Comparison of ENCODE assay signal across 1 cellular context in genomic region chr3:104606812-104607211, GRCh38.
A peak's percentile ranks its signal among the peaks of the same experiment; 100 is the strongest.
TF ChIP-seq lines count a peak whose summit lies in the region.

No MANE protein-coding gene starts in this region.

TF ChIP-seq in HepG2, 621 proteins besides CTCF, POLR2A, EP300 and RAD21 (continued from another document and continues in another):
- TF ChIP-seq PATZ1 (CRISPR knock-in tag; IDR thresholded peaks at IDR 0.05) (no peak), ZNF775 (CRISPR knock-in tag; IDR thresholded peaks at IDR 0.05; ENCODE audit: borderline replicate concordance) (no peak), NFIB (CRISPR knock-in tag; IDR thresholded peaks at IDR 0.05; ENCODE audit: borderline replicate concordance) (no peak), THAP11 (CRISPR knock-in tag; IDR thresholded peaks at IDR 0.05) (no peak), ZNF24 (IDR thresholded peaks at IDR 0.05) (no peak), PAF1 (CRISPR knock-in tag; IDR thresholded peaks at IDR 0.05) (no peak), STAT6 (CRISPR knock-in tag; IDR thresholded peaks at IDR 0.05; ENCODE audit: borderline replicate concordance) (no peak), CREM (IDR thresholded peaks at IDR 0.05) (peak; percentile 24; the same call in 1 of the 2 replicates), CREM (CRISPR knock-in tag; IDR thresholded peaks at IDR 0.05) (no peak), ZNF782 (CRISPR knock-in tag; IDR thresholded peaks at IDR 0.05; ENCODE audit: borderline replicate concordance) (no peak), MAF1 (CRISPR knock-in tag; IDR thresholded peaks at IDR 0.05; ENCODE audit: borderline replicate concordance) (no peak), ZSCAN20 (CRISPR knock-in tag; IDR thresholded peaks at IDR 0.05; ENCODE audit: borderline replicate concordance) (no peak), SMAD3 (CRISPR knock-in tag; IDR thresholded peaks at IDR 0.05) (no peak), SOX6 (IDR thresholded peaks at IDR 0.05) (no peak), SOX6 (CRISPR knock-in tag; IDR thresholded peaks at IDR 0.05) (peak; percentile 47; the same call in 1 of the 2 replicates), ELF3 (CRISPR knock-in tag; IDR thresholded peaks at IDR 0.05) (0 out of 2 replicates have a peak, but pooled peaks have one; percentile 14), IKZF4 (CRISPR knock-in tag; IDR thresholded peaks at IDR 0.05; ENCODE audit: borderline replicate concordance, low read depth, not compliant biosample characterization) (no peak), UBTF (CRISPR knock-in tag; IDR thresholded peaks at IDR 0.05) (no peak), RXRB (CRISPR knock-in tag; IDR thresholded peaks at IDR 0.05; ENCODE audit: borderline replicate concordance) (0 out of 2 replicates have a peak, but pooled peaks have one; percentile 23), SIN3B (IDR thresholded peaks at IDR 0.05; ENCODE audit: low read length) (no peak), CREB3 (CRISPR knock-in tag; IDR thresholded peaks at IDR 0.05) (no peak), HNRNPK (IDR thresholded peaks at IDR 0.05; ENCODE audit: low read depth, low read length, poor library complexity, severe bottlenecking) (no peak), ZNF451 (CRISPR knock-in tag; IDR thresholded peaks at IDR 0.05) (no peak), ZFYVE20 (CRISPR knock-in tag; IDR thresholded peaks at IDR 0.05; ENCODE audit: borderline replicate concordance, low read depth) (no peak), ZNF235 (CRISPR knock-in tag; IDR thresholded peaks at IDR 0.05; ENCODE audit: borderline replicate concordance) (no peak), FIP1L1 (IDR thresholded peaks at IDR 0.05; ENCODE audit: borderline replicate concordance, insufficient read depth, low read depth, low read length) (no peak), ZNF800 (CRISPR knock-in tag; IDR thresholded peaks at IDR 0.05) (no peak), ZNF232 (CRISPR knock-in tag; IDR thresholded peaks at IDR 0.05; ENCODE audit: borderline replicate concordance) (no peak), ZNF460 (CRISPR knock-in tag; IDR thresholded peaks at IDR 0.05; ENCODE audit: borderline replicate concordance) (no peak), YEATS2 (CRISPR knock-in tag; IDR thresholded peaks at IDR 0.05; ENCODE audit: borderline replicate concordance) (no peak), NFYC (CRISPR knock-in tag; IDR thresholded peaks at IDR 0.05) (no peak), ZBTB14 (CRISPR knock-in tag; IDR thresholded peaks at IDR 0.05) (no peak), ZNF143 (CRISPR knock-in tag; IDR thresholded peaks at IDR 0.05) (no peak), GTF3A (CRISPR knock-in tag; conservative IDR thresholded peaks at IDR 0.05) (no peak), E2F2 (CRISPR knock-in tag; IDR thresholded peaks at IDR 0.05; ENCODE audit: borderline replicate concordance) (no peak), RELA (CRISPR knock-in tag; IDR thresholded peaks at IDR 0.05) (no peak), BHLHE40 (IDR thresholded peaks at IDR 0.05; ENCODE audit: low read length) (peak; percentile 79), ZNF282 (IDR thresholded peaks at IDR 0.05; ENCODE audit: partially characterized antibody) (no peak), FOXP1 (IDR thresholded peaks at IDR 0.05) (no peak), FOXP1 (CRISPR knock-in tag; IDR thresholded peaks at IDR 0.05) (no peak), PRDM10 (CRISPR knock-in tag; IDR thresholded peaks at IDR 0.05; ENCODE audit: low read depth) (no peak), NR3C1 (CRISPR knock-in tag; IDR thresholded peaks at IDR 0.05) (no peak), SNAPC2 (CRISPR knock-in tag; IDR thresholded peaks at IDR 0.05) (no peak), ATF7-NPFF (CRISPR knock-in tag; IDR thresholded peaks at IDR 0.05; ENCODE audit: low read depth) (no peak), ZNF431 (CRISPR knock-in tag; IDR thresholded peaks at IDR 0.05; ENCODE audit: borderline replicate concordance, low read depth) (no peak), AGO1 (IDR thresholded peaks at IDR 0.05; ENCODE audit: low read depth, low read length, poor library complexity, severe bottlenecking) (no peak), GATAD1 (CRISPR knock-in tag; IDR thresholded peaks at IDR 0.05) (no peak), CBX2 (IDR thresholded peaks at IDR 0.05; ENCODE audit: low read depth, low read length) (no peak), CBX2 (CRISPR knock-in tag; IDR thresholded peaks at IDR 0.05; ENCODE audit: low read depth) (no peak), SOX13 (IDR thresholded peaks at IDR 0.05) (no peak), SOX13 (CRISPR knock-in tag; conservative IDR thresholded peaks at IDR 0.05 in 1 of 2, IDR thresholded peaks at IDR 0.05 in 1 of 2) (peak in 1 of 2 experiments; percentile 77; a peak in 2 of 4 replicates), ZNF777 (CRISPR knock-in tag; IDR thresholded peaks at IDR 0.05) (no peak), ZNF607 (CRISPR knock-in tag; IDR thresholded peaks at IDR 0.05; ENCODE audit: borderline replicate concordance) (no peak), NR0B2 (CRISPR knock-in tag; IDR thresholded peaks at IDR 0.05) (no peak), HNF4G (IDR thresholded peaks at IDR 0.05; ENCODE audit: borderline replicate concordance, low read depth, low read length) (no peak), HNF4G (CRISPR knock-in tag; IDR thresholded peaks at IDR 0.05; ENCODE audit: borderline replicate concordance, low read depth) (no peak), ZNF224 (CRISPR knock-in tag; IDR thresholded peaks at IDR 0.05) (no peak)
